Comparison of ENCODE assay signal across 28 cellular contexts in the genomic region with DNA sequence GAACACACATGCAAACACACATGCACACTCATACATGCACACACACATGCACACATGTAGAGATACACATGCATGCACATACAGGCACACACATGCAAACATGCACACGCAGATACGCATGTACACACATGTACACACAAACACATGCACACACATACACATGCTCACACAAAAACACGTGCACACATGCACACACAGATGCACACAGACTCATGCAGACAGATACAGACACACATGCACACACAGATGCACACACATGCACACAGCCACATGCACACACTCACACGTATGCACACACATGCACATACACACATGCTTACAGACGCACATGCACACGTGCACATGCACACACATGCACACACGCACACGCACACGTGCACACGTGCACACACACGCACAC. TPM values are rescaled to one million over a fixed set of nuclear protein-coding genes. Genes with fewer than 3 reads are reported as not detected.
DNase-seq lines count a peak whose midpoint lies in the region; ATAC-seq, FAIRE-seq and TF ChIP-seq lines count a peak whose summit lies in the region.
"Had no signal": no experiment of that assay in that cellular context is flagged by ENCODE, and none has a peak within 500 bp of the region (broad histone marks: within the 10 kb centered on the region; RNA-seq: fewer than 3 reads in every experiment).

No MANE protein-coding gene starts in this region.

- peaks cover 2% of the 10 kb centered on the region for H3K4me1 Mint-ChIP-seq in neural progenitor cell

- no peak overlapping the region for H2BK15ac ChIP-seq in H1 (ENCODE audit: low read length)

- H3K27ac ChIP-seq in HepG2 (ENCODE audit: extremely low read length, insufficient read depth, low read length), result no peak overlapping the region
- no peak overlapping the region for H3K27ac ChIP-seq in right lobe of liver
- H3K27ac ChIP-seq in H1 (ENCODE audit: low read depth, low read length), result no peak overlapping the region
- H3K27ac ChIP-seq in neural progenitor cell, result no peak overlapping the region
- H3K27ac ChIP-seq: 22Rv1, A549, GM23248, HL-60 had no signal

- H3K23ac ChIP-seq in H1 (ENCODE audit: insufficient read length), result no peak overlapping the region

- H3K9me3 Mint-ChIP-seq in neural progenitor cell, result peaks cover 3% of the 10 kb centered on the region
- H3K9me3 Mint-ChIP-seq: CD8-positive, alpha-beta memory T cell had no signal

- DNase-seq in HepG2 (ENCODE audit: low spot score) (no peak), right lobe of liver (no peak), H1 (ENCODE audit: low read depth in 1 of 2, low spot score in 2 of 2) (no peak), neural progenitor cell (ENCODE audit: low spot score) (no peak), NCI-H2029 (lab: John Stamatoyannopoulos, UW) (no peak), H7 (no peak)
- DNase-seq in stimulated activated CD4-positive, alpha-beta T cell treated with anti-CD3 and anti-CD28 coated beads, Interleukin-4, amount 100 ng/mL, for 1 hour, result no peak
- DNase-seq: AML-193; C1 segment of cervical spinal cord; CD4-positive, CD25-positive, alpha-beta regulatory T cell; CD8-positive, alpha-beta memory T cell; COR-L47; DMS 273 treated with DMSO at 0.1 percent for 48 hours; DMS53; DND-41; EL; GM23248; IMR-90; KBM-7 had no signal

- H3K27me3 ChIP-seq in HepG2 (ENCODE audit: control insufficient read depth in 1 of 2, insufficient read depth in 2 of 2, low read length in 2 of 2) (no peaks in the 10 kb centered on the region), right lobe of liver (no peaks in the 10 kb centered on the region), H1 (replicated peaks in 1 of 4; ENCODE audit: control insufficient read depth in 3 of 4, extremely low read depth in 1 of 4, insufficient read depth in 3 of 4, low read length in 3 of 4) (no peaks in the 10 kb centered on the region), neural progenitor cell (no peaks in the 10 kb centered on the region), H7 (ENCODE audit: control insufficient read depth, insufficient read depth, low read length) (no peaks in the 10 kb centered on the region)

- peaks cover 12% of the 10 kb centered on the region for H3K27me3 Mint-ChIP-seq in neural progenitor cell (ENCODE audit: insufficient read depth, low read depth)

- no peak overlapping the region for H4K5ac ChIP-seq in H1 (ENCODE audit: insufficient read length, low read depth, low read length)

- H2AFZ ChIP-seq in HepG2 (ENCODE audit: low read length) (no peak overlapping the region), H1 (ENCODE audit: low read length) (no peak overlapping the region), neural progenitor cell (replicated peaks) (no peak overlapping the region)
- H2AFZ ChIP-seq: GM23248 had no signal

- no peaks in the 10 kb centered on the region for H3K79me1 ChIP-seq in H1 (ENCODE audit: low read depth, low read length)

- H4K8ac ChIP-seq in H1 (ENCODE audit: extremely low read depth, insufficient read depth, low read length), result no peak overlapping the region

- WGBS in HepG2 (ENCODE audit: low lambda C conversion rate), result 47% methylated on average over 8 of the region's 11 CpGs
- 74% methylated on average over 7 of the region's 11 CpGs for WGBS in right lobe of liver (ENCODE audit: insufficient coverage, low coverage, low lambda C conversion rate, missing lambda C conversion rate)
- 89% methylated on average over 11 of the region's 11 CpGs; no CpG with 5 or more reads in 1 of the 2 experiments for WGBS in H1 (ENCODE audit: extremely low coverage in 1 of 2, insufficient coverage in 1 of 2, insufficient read length in 1 of 2, insufficient replicate concordance in 2 of 2, low coverage in 1 of 2, low lambda C conversion rate in 2 of 2, missing lambda C conversion rate in 1 of 2), 2 experiments

- in situ Hi-C loops in HepG2 (cut with HindIII; ENCODE audit: extremely low pct_ligation_motif_present, low pct_unique_long_range_greater_than_20kb), result no loop called here

- TF ChIP-seq POLR2A in HepG2 (IDR thresholded peaks at IDR 0.05; ENCODE audit: insufficient read depth in 1 of 2, low read depth in 2 of 2, low read length in 2 of 2) (no peak), right lobe of liver (IDR thresholded peaks at IDR 0.05) (no peak), H1 (IDR thresholded peaks at IDR 0.05; ENCODE audit: control extremely low read depth in 1 of 2, low read depth in 2 of 2, low read length in 2 of 2) (no peak)

- H3K9me3 ChIP-seq in HepG2 (ENCODE audit: low read length) (no peaks in the 10 kb centered on the region), right lobe of liver (no peaks in the 10 kb centered on the region), H1 (ENCODE audit: insufficient read depth in 2 of 2, low read depth in 1 of 2, low read length in 1 of 2) (no peaks in the 10 kb centered on the region), neural progenitor cell (ENCODE audit: low read depth) (no peaks in the 10 kb centered on the region)
- H3K9me3 ChIP-seq: A549 had no signal

- peaks cover 3% of the 10 kb centered on the region; the same call in 1 of the 2 replicates for H3K23me2 ChIP-seq in H1 (ENCODE audit: low read depth, low read length)

- TF ChIP-seq RAD21 in HepG2 (CRISPR knock-in tag; IDR thresholded peaks at IDR 0.05) (no peak), H1 (IDR thresholded peaks at IDR 0.05 in 1 of 2, conservative IDR thresholded peaks at IDR 0.05 in 1 of 2; ENCODE audit: low read depth in 2 of 2, low read length in 2 of 2) (no peak)

- FAIRE-seq in HepG2 (lab: Jason Lieb, UNC), result no peak
- FAIRE-seq in H1 (lab: Jason Lieb, UNC), result no peak
- FAIRE-seq: A549, GM12878, GM19239, H54 had no signal

- no peaks in the 10 kb centered on the region for H3K36me3 Mint-ChIP-seq in neural progenitor cell
- H3K36me3 Mint-ChIP-seq: CD4-positive, CD25-positive, alpha-beta regulatory T cell; CD8-positive, alpha-beta memory T cell had no signal

- H2AK5ac ChIP-seq in H1 (ENCODE audit: low read depth, low read length), result no peak overlapping the region

- H3K18ac ChIP-seq in H1 (ENCODE audit: extremely low read depth, low read length), result no peak overlapping the region

- H3K9ac ChIP-seq in HepG2 (ENCODE audit: insufficient read depth, low read depth, low read length) (no peak overlapping the region), H1 (replicated peaks in 1 of 4; ENCODE audit: extremely low read depth in 1 of 4, low read depth in 3 of 4, low read length in 3 of 4) (no peak overlapping the region), neural progenitor cell (no peak overlapping the region)
- H3K9ac ChIP-seq: GM23248 had no signal

- TF ChIP-seq EP300 in HepG2 (IDR thresholded peaks at IDR 0.05; ENCODE audit: low read depth in 2 of 2, low read length in 2 of 2) (no peak), HepG2 (CRISPR knock-in tag; IDR thresholded peaks at IDR 0.05; ENCODE audit: borderline replicate concordance) (no peak), H1 (IDR thresholded peaks at IDR 0.05; ENCODE audit: borderline replicate concordance in 1 of 2, low read depth in 2 of 2, low read length in 2 of 2) (no peak)

- no peak overlapping the region for H2BK120ac ChIP-seq in H1 (replicated peaks; ENCODE audit: low read depth, low read length)

- H2BK20ac ChIP-seq in H1 (ENCODE audit: low read length), result no peak overlapping the region

- H3K4me3 Mint-ChIP-seq in neural progenitor cell, result peak overlapping the region; percentile 19
- H3K4me3 Mint-ChIP-seq: CD4-positive, CD25-positive, alpha-beta regulatory T cell; CD8-positive, alpha-beta memory T cell had no signal

- H3K79me2 ChIP-seq in HepG2 (ENCODE audit: insufficient read depth, low read length) (no peaks in the 10 kb centered on the region), H1 (ENCODE audit: control insufficient read depth in 1 of 2, insufficient read depth in 2 of 2, low read length in 2 of 2) (no peaks in the 10 kb centered on the region), neural progenitor cell (ENCODE audit: low read depth) (no peaks in the 10 kb centered on the region)

- H3K36me3 ChIP-seq in HepG2 (replicated peaks in 1 of 2; ENCODE audit: control insufficient read depth in 1 of 2, insufficient read depth in 2 of 2, low read length in 2 of 2) (no peaks in the 10 kb centered on the region), right lobe of liver (no peaks in the 10 kb centered on the region), H1 (ENCODE audit: control insufficient read depth in 2 of 4, insufficient read depth in 4 of 4, low read length in 3 of 4) (no peaks in the 10 kb centered on the region), neural progenitor cell (no peaks in the 10 kb centered on the region), H7 (replicated peaks; ENCODE audit: control insufficient read depth, insufficient read depth, low read length) (no peaks in the 10 kb centered on the region)

- H3K4me1 ChIP-seq in HepG2 (ENCODE audit: insufficient read depth, low read length) (no peaks in the 10 kb centered on the region), right lobe of liver (no peaks in the 10 kb centered on the region), H1 (replicated peaks in 1 of 4; ENCODE audit: control insufficient read depth in 3 of 4, insufficient read depth in 4 of 4, low read length in 3 of 4) (no peaks in the 10 kb centered on the region), neural progenitor cell (no peaks in the 10 kb centered on the region)
- H3K4me1 ChIP-seq: A549 had no signal

- BruUV-seq in HepG2 (replicated peaks; lab: Mats Ljungman, UMichigan), result no TSS peak

- TF ChIP-seq CTCF in HepG2 (CRISPR knock-in tag; IDR thresholded peaks at IDR 0.05), result no peak
- TF ChIP-seq CTCF in right lobe of liver (IDR thresholded peaks at IDR 0.05), result no peak
- no peak for TF ChIP-seq CTCF in H1 (IDR thresholded peaks at IDR 0.05; ENCODE audit: control extremely low read depth in 1 of 3, insufficient read depth in 1 of 3, low read depth in 1 of 3, low read length in 3 of 3)
- no peak for TF ChIP-seq CTCF in neural progenitor cell (IDR thresholded peaks at IDR 0.05)

- ATAC-seq in HepG2 (no peak), right lobe of liver (no peak), HG03378 (IDR thresholded peaks at IDR 0.05; ENCODE audit: unreplicated experiment) (no peak)
- ATAC-seq: A549, GM12878 had no signal

- POLR2A ChIA-PET in HepG2 (lab: Yijun Ruan, JAX) (no interaction called here), H1 (lab: Charles Lee; ENCODE audit: partially characterized antibody) (no interaction called here)

- peak overlapping the region; percentile 50; the same call in 1 of the 2 replicates for H2BK12ac ChIP-seq in H1 (ENCODE audit: low read depth, low read length)

- no peak overlapping the region for H4K91ac ChIP-seq in H1 (replicated peaks; ENCODE audit: insufficient read length, low read length)

- H3K14ac ChIP-seq in H1 (ENCODE audit: insufficient read length), result no peak overlapping the region

- no peak overlapping the region for H3K4ac ChIP-seq in H1 (replicated peaks; ENCODE audit: insufficient read length, low read depth, low read length)

- H4K20me1 ChIP-seq in HepG2 (ENCODE audit: insufficient read depth, low read length), result no peaks in the 10 kb centered on the region
- H4K20me1 ChIP-seq in H1 (replicated peaks in 1 of 2; ENCODE audit: control insufficient read depth in 1 of 2, insufficient read depth in 2 of 2, low read length in 2 of 2), result no peaks in the 10 kb centered on the region
- H4K20me1 ChIP-seq in neural progenitor cell (ENCODE audit: low read depth), result no peaks in the 10 kb centered on the region

- no peak overlapping the region for H3K56ac ChIP-seq in H1 (replicated peaks; ENCODE audit: insufficient read length, low read depth, low read length)

- no peaks in the 10 kb centered on the region for H3F3A ChIP-seq in neural progenitor cell (ENCODE audit: low read depth)

- H3K4me3 ChIP-seq in HepG2 (replicated peaks in 1 of 3; ENCODE audit: insufficient read depth in 1 of 3, low read depth in 2 of 3, low read length in 3 of 3), result no peak overlapping the region
- no peak overlapping the region for H3K4me3 ChIP-seq in right lobe of liver
- no peak overlapping the region for H3K4me3 ChIP-seq in H1 (ENCODE audit: extremely low read depth in 1 of 4, insufficient read depth in 2 of 4, low read depth in 3 of 4, low read length in 4 of 4)
- H3K4me3 ChIP-seq in neural progenitor cell, result no peak overlapping the region
- H3K4me3 ChIP-seq in H7 (ENCODE audit: insufficient read depth, low read depth, low read length), result no peak overlapping the region
- H3K4me3 ChIP-seq: A549, GM12878, GM23248 had no signal

- intact Hi-C loops in HepG2 (cut with micrococcal nuclease; ENCODE audit: unreplicated experiment) (no loop called here), right lobe of liver (cut with DNase I) (no loop called here)

- CTCF ChIA-PET in HepG2 (lab: Yijun Ruan, JAX; ENCODE audit: low intra/inter-chr PET ratio, low total read pairs), result no interaction called here
- CTCF ChIA-PET in H1 (lab: Charles Lee; ENCODE audit: partially characterized antibody), result interaction anchor here (1.4 to 1.6 kb wide), 2 partner anchors 102 to 106 kb away, joined by 3 to 6 read pairs; no protein-coding TSS in a partner anchor

- peak overlapping the region; percentile 52; the same call in 1 of the 2 replicates for H2BK5ac ChIP-seq in H1 (ENCODE audit: low read depth, low read length)

- H3K27ac Mint-ChIP-seq in neural progenitor cell, result no peak overlapping the region
- H3K27ac Mint-ChIP-seq: CD4-positive, CD25-positive, alpha-beta regulatory T cell; CD8-positive, alpha-beta memory T cell had no signal

- H3K4me2 ChIP-seq in HepG2 (ENCODE audit: low read depth, low read length) (no peak overlapping the region), H1 (ENCODE audit: insufficient read depth in 1 of 2, low read depth in 2 of 2, low read length in 2 of 2) (no peak overlapping the region), neural progenitor cell (no peak overlapping the region)
- H3K4me2 ChIP-seq: A549 had no signal

RNA-seq across cellular contexts. Expression of a gene that starts 37.3 kb away (rescaled TPM):
- 0.55 TPM in 1 of 2 replicates, not detected in the other for total RNA-seq in HepG2 (2016; rRNA removed; fragmentation: Illumina TruSeq; extraction: Trizol)
- 0.79 and 0.81 TPM in 2 replicates for total RNA-seq in HepG2 (2016; cell fraction: cytosol; rRNA removed; fragmentation: Illumina TruSeq; extraction: Trizol; ENCODE audit: low read depth)
- 0.43 and 0.52 TPM in 2 replicates for total RNA-seq in HepG2 (2016; cell fraction: insoluble cytoplasmic fraction; rRNA removed; fragmentation: Illumina TruSeq; extraction: Trizol)
- total RNA-seq in HepG2 (2016; cell fraction: membrane; rRNA removed; fragmentation: Illumina TruSeq; extraction: Trizol), result 0.83 TPM in 1 of 2 replicates, not detected in the other
- total RNA-seq in HepG2 (2016; cell fraction: nucleus; rRNA removed; fragmentation: Illumina TruSeq; extraction: Trizol), result 0.81 and 1.7 TPM in 2 replicates
- polyA plus RNA-seq in HepG2 (2011; rRNA removed), result 0.13 and 0.24 TPM in 2 replicates
- polyA plus RNA-seq in HepG2 (2011; cell fraction: cytosol; rRNA removed), result not detected in 2 replicates
- not detected in 2 replicates for polyA plus RNA-seq in HepG2 (2011; cell fraction: nucleus; rRNA removed)
- polyA plus RNA-seq in HepG2 (2012), result 0.23 and 0.43 TPM in 2 replicates
- 0.23 TPM in 1 of 2 replicates, not detected in the other for polyA plus RNA-seq in HepG2 (2016; cell fraction: cytosol; fragmentation: Illumina TruSeq; extraction: Trizol; ENCODE audit: low read depth)
- polyA plus RNA-seq in HepG2 (2016; cell fraction: insoluble cytoplasmic fraction; fragmentation: Illumina TruSeq; extraction: Trizol; ENCODE audit: low read depth), result not detected in 2 replicates
- polyA plus RNA-seq in HepG2 (2016; cell fraction: membrane; fragmentation: Illumina TruSeq; extraction: Trizol; ENCODE audit: low read depth), result not detected in 2 replicates
- 1.1 TPM in 1 of 2 replicates, not detected in the other for polyA plus RNA-seq in HepG2 (2016; cell fraction: nucleus; fragmentation: Illumina TruSeq; extraction: Trizol; ENCODE audit: insufficient read depth, low read depth)
- not detected in 2 replicates for polyA minus RNA-seq in HepG2 (2011; rRNA and poly(A)+ RNA removed; ENCODE audit: low replicate concordance)
- polyA minus RNA-seq in HepG2 (2011; cell fraction: cytosol; rRNA and poly(A)+ RNA removed), result not detected in 2 replicates
- 1.7 TPM in 1 of 2 replicates, not detected in the other for polyA minus RNA-seq in HepG2 (2011; cell fraction: nucleus; rRNA and poly(A)+ RNA removed)
- total RNA-seq in right lobe of liver, result 1 to 10 TPM in 1 of 6 experiments, under 1 TPM in 1, not detected in 4; 0.61 to 1.3 TPM
- total RNA-seq in H1 (2021; fragmentation: NEBNext Ultra II Directional; extraction: Animal tissue kit (Norgen Biotek cat#: 25700)), result 1.2 and 1.7 TPM in 2 replicates
- 0.15 TPM in 1 of 2 replicates, not detected in the other for polyA plus RNA-seq in H1 (2011; rRNA removed)
- not detected for polyA plus RNA-seq in H1 (2011; cell fraction: cytosol; rRNA removed)
- not detected for polyA plus RNA-seq in H1 (2011; cell fraction: nucleus; rRNA removed)
- polyA plus RNA-seq in H1 (2012, experiment 1 of 2), result 0.75 TPM in 1 of 4 replicates, not detected in the others
- not detected for polyA plus RNA-seq in H1 (2012, experiment 2 of 2)
- not detected for polyA plus RNA-seq in H1 (2013, experiment 1 of 2)
- polyA plus RNA-seq in H1 (2013, experiment 2 of 2), result not detected
- polyA minus RNA-seq in H1 (2011; rRNA and poly(A)+ RNA removed), result 0.41 TPM in 1 of 2 replicates, not detected in the other
- not detected for polyA minus RNA-seq in H1 (2011; cell fraction: cytosol; rRNA and poly(A)+ RNA removed)
- not detected for polyA minus RNA-seq in H1 (2011; cell fraction: nucleus; rRNA and poly(A)+ RNA removed)
- 0.59 TPM in 1 of 2 replicates, not detected in the other for total RNA-seq in neural progenitor cell (ENCODE audit: low replicate concordance)
- 1.3 and 1.7 TPM in 2 replicates for total RNA-seq in H7 (2014; rRNA removed; shearing (Covaris generic))
- total RNA-seq: G401, GM12878, GM23248, HT1080, IMR-90 had no signal
- polyA plus RNA-seq: A549, IMR-90 had no signal
